In genomic region chr22:38397189-38398097, GRCh38 we compare ENCODE assay signal across 8 cellular contexts. TPM values are rescaled to one million over a fixed set of nuclear protein-coding genes. Genes with fewer than 3 reads are reported as not detected.
DNase-seq lines count a peak whose midpoint lies in the region; ATAC-seq and TF ChIP-seq lines count a peak whose summit lies in the region.

No MANE protein-coding gene starts in this region.

- DNase-seq in KG1 (lab: John Stamatoyannopoulos, UW) (peak; percentile 23), glomerular visceral epithelial cell (ENCODE audit: extremely low spot score) (peak; percentile 64), osteocyte (ENCODE audit: extremely low spot score, unreplicated experiment) (no peak), A172 (ENCODE audit: low spot score) (no peak)
- no peak for DNase-seq in activated CD8-positive, alpha-beta T cell treated with anti-CD3 and anti-CD28 coated beads, Interleukin-2, amount 10 ng/mL, durations not matched to agents 7 days and 5 days

- no peak overlapping the region for H3K27ac Mint-ChIP-seq in activated CD8-positive, alpha-beta T cell treated with anti-CD3 and anti-CD28 coated beads, Interleukin-2, amount 10 ng/mL, durations not matched to agents 7 days and 5 days
- peak overlapping the region; percentile 50 for H3K27ac Mint-ChIP-seq in osteocyte (ENCODE audit: unreplicated experiment)

- peak; percentile 22 for ATAC-seq in activated CD8-positive, alpha-beta T cell treated with anti-CD3 and anti-CD28 coated beads, Interleukin-2, amount 10 ng/mL, durations not matched to agents 7 days and 5 days
- ATAC-seq in HG03378 (IDR thresholded peaks at IDR 0.05; ENCODE audit: unreplicated experiment) = no peak
- no peak for ATAC-seq in HG03196 (IDR thresholded peaks at IDR 0.05; ENCODE audit: unreplicated experiment)

- no peaks in the 10 kb centered on the region for H3K36me3 Mint-ChIP-seq in activated CD8-positive, alpha-beta T cell treated with anti-CD3 and anti-CD28 coated beads, Interleukin-2, amount 10 ng/mL, durations not matched to agents 7 days and 5 days (ENCODE audit: low read depth)
- no peaks in the 10 kb centered on the region for H3K36me3 Mint-ChIP-seq in osteocyte (ENCODE audit: unreplicated experiment)

- H3K4me3 Mint-ChIP-seq in activated CD8-positive, alpha-beta T cell treated with anti-CD3 and anti-CD28 coated beads, Interleukin-2, amount 10 ng/mL, durations not matched to agents 7 days and 5 days = peak overlapping the region; percentile 68
- peak overlapping the region; percentile 75 for H3K4me3 Mint-ChIP-seq in osteocyte (ENCODE audit: unreplicated experiment)

- H3K4me3 ChIP-seq in GM08714 (ENCODE audit: low read length) = peak overlapping the region; percentile 80

- peaks cover 33% of the 10 kb centered on the region for H3K4me1 Mint-ChIP-seq in activated CD8-positive, alpha-beta T cell treated with anti-CD3 and anti-CD28 coated beads, Interleukin-2, amount 10 ng/mL, durations not matched to agents 7 days and 5 days (ENCODE audit: low read depth)
- H3K4me1 Mint-ChIP-seq in osteocyte (ENCODE audit: unreplicated experiment) = peaks cover 38% of the 10 kb centered on the region

- TF ChIP-seq CTCF in osteocyte (IDR thresholded peaks at IDR 0.05) = no peak

- no peaks in the 10 kb centered on the region for H3K9me3 Mint-ChIP-seq in activated CD8-positive, alpha-beta T cell treated with anti-CD3 and anti-CD28 coated beads, Interleukin-2, amount 10 ng/mL, durations not matched to agents 7 days and 5 days (ENCODE audit: insufficient read depth)
- no peaks in the 10 kb centered on the region for H3K9me3 Mint-ChIP-seq in osteocyte (ENCODE audit: unreplicated experiment)

- peaks cover 30% of the 10 kb centered on the region for H3K27me3 Mint-ChIP-seq in activated CD8-positive, alpha-beta T cell treated with anti-CD3 and anti-CD28 coated beads, Interleukin-2, amount 10 ng/mL, durations not matched to agents 7 days and 5 days (ENCODE audit: low read depth)
- H3K27me3 Mint-ChIP-seq in osteocyte (ENCODE audit: unreplicated experiment) = peaks cover 19% of the 10 kb centered on the region

- POLR2A ChIA-PET in activated CD8-positive, alpha-beta T cell treated with anti-CD3 and anti-CD28 coated beads, Interleukin-2, amount 10 ng/mL, durations not matched to agents 7 days and 5 days (lab: Charles Lee) = no interaction called here

- CTCF ChIA-PET in activated CD8-positive, alpha-beta T cell treated with anti-CD3 and anti-CD28 coated beads, Interleukin-2, amount 10 ng/mL, durations not matched to agents 7 days and 5 days (lab: Charles Lee) = interaction anchor here (1.0 kb wide), 1 partner anchor 197 kb away, joined by 3 read pairs; no protein-coding TSS in a partner anchor

RNA-seq across cellular contexts. Expression of gene KCNJ4, which starts 57.6 kb away (rescaled TPM):
- not detected for total RNA-seq in activated CD8-positive, alpha-beta T cell treated with anti-CD3 and anti-CD28 coated beads, Interleukin-2, amount 10 ng/mL, durations not matched to agents 7 days and 5 days
- 0.43 and 0.57 TPM in 2 replicates for total RNA-seq in osteocyte
- 0.31 TPM in 1 of 2 replicates, not detected in the other for total RNA-seq in A172 (2014; rRNA removed; shearing (Covaris generic))

Comparison
In these comparisons a context has a peak if more than half of its experiments do, and no peak if none do; other contexts are left out.
1. DNase-seq: peak in KG1 (single experiment) and glomerular visceral epithelial cell (single experiment); none in activated CD8-positive, alpha-beta T cell treated with anti-CD3 and anti-CD28 coated beads, Interleukin-2, amount 10 ng/mL, durations not matched to agents 7 days and 5 days (single experiment), osteocyte (single experiment) and A172 (single experiment).